In genomic region chr6:119348308-119349040, GRCh38 we compare ENCODE assay signal across 8 cellular contexts. TPM values are rescaled to one million over a fixed set of nuclear protein-coding genes. Genes with fewer than 3 reads are reported as not detected.
DNase-seq lines count a peak whose midpoint lies in the region; TF ChIP-seq lines count a peak whose summit lies in the region.

No MANE protein-coding gene starts in this region.

- H3K36me3 ChIP-seq in skeletal muscle satellite cell (ENCODE audit: insufficient read depth, low read length) = no peaks in the 10 kb centered on the region

- peaks cover 58% of the 10 kb centered on the region for H3K4me1 Mint-ChIP-seq in activated naive CD8-positive, alpha-beta T cell (ENCODE audit: low read depth)

- H3K4me2 ChIP-seq in skeletal muscle satellite cell (ENCODE audit: low read length) = peak overlapping the region; percentile 71

- H3K4me3 ChIP-seq in skeletal muscle satellite cell (ENCODE audit: low read length) = peak overlapping the region; percentile 97

- H3K36me3 Mint-ChIP-seq in activated naive CD8-positive, alpha-beta T cell = peaks cover 3% of the 10 kb centered on the region

- H3K9me3 ChIP-seq in skeletal muscle satellite cell (replicated peaks; ENCODE audit: low read length) = no peaks in the 10 kb centered on the region

- DNase-seq in G401 (ENCODE audit: low spot score) = peak; percentile 30
- DNase-seq in HCEC 1CT = peak; percentile 33
- DNase-seq in hepatic stellate cell (ENCODE audit: low spot score) = peak; percentile 48
- DNase-seq in NCI-H2107 (lab: John Stamatoyannopoulos, UW) = no peak
- DNase-seq in KG1 (lab: John Stamatoyannopoulos, UW) = no peak

- peak overlapping the region; percentile 97 for H3K4me3 Mint-ChIP-seq in activated naive CD8-positive, alpha-beta T cell

- in situ Hi-C loops in G401 (cut with HindIII; ENCODE audit: low sequenced_read_pairs) = no loop called here

- H3K4me1 ChIP-seq in skeletal muscle satellite cell (ENCODE audit: control insufficient read depth, insufficient read depth, low read length) = peaks cover 16% of the 10 kb centered on the region

- peak overlapping the region; percentile 86 for H3K9ac ChIP-seq in skeletal muscle satellite cell (ENCODE audit: low read depth, low read length)

- peak overlapping the region; percentile 92 for H3K27ac Mint-ChIP-seq in activated naive CD8-positive, alpha-beta T cell

- no peaks in the 10 kb centered on the region for H3K9me3 Mint-ChIP-seq in activated naive CD8-positive, alpha-beta T cell (ENCODE audit: low read depth)

- no peaks in the 10 kb centered on the region for H3K27me3 Mint-ChIP-seq in activated naive CD8-positive, alpha-beta T cell

- H3K27me3 ChIP-seq in skeletal muscle satellite cell (ENCODE audit: control insufficient read depth, insufficient read depth, low read length) = no peaks in the 10 kb centered on the region

TF ChIP-seq in PFSK-1, 5 proteins besides CTCF, POLR2A, EP300 and RAD21:
- no peak for TF ChIP-seq REST (IDR thresholded peaks at IDR 0.05; ENCODE audit: insufficient read depth in 1 of 2, low read depth in 2 of 2, low read length in 2 of 2)
- TF ChIP-seq SIN3A (IDR thresholded peaks at IDR 0.05; ENCODE audit: borderline replicate concordance, insufficient read depth, low read length) = peak; percentile 41; the same call in 1 of the 2 replicates

RNA-seq across cellular contexts. Expression of gene MAN1A1, which starts 1.1 kb away (rescaled TPM):
- total RNA-seq in G401 (2014; rRNA removed; shearing (Covaris generic)) = not detected in 2 replicates
- 29.8 TPM for polyA plus RNA-seq in PFSK-1 (2012; ENCODE audit: insufficient read length, low read depth)
- 87.2 and 130 TPM in 2 replicates for total RNA-seq in skeletal muscle satellite cell (2012; rRNA removed)

Comparison
In these comparisons a context has a peak if more than half of its experiments do, and no peak if none do; other contexts are left out.
1. DNase-seq: peak in G401 (single experiment), HCEC 1CT (single experiment) and hepatic stellate cell (single experiment); none in NCI-H2107 (single experiment) and KG1 (single experiment).